In genomic region chr12:131622422-131622955, GRCh38 we compare ENCODE assay signal across 17 cellular contexts.
"Had no signal": no experiment of that assay in that cellular context is flagged by ENCODE, and none has a peak within 500 bp of the region (broad histone marks: within the 10 kb centered on the region; RNA-seq: fewer than 3 reads in every experiment).

No MANE protein-coding gene starts in this region.

- H3K27ac Mint-ChIP-seq: activated naive CD4-positive, alpha-beta T cell treated with anti-CD3 and anti-CD28 coated beads for 36 hours; activated naive CD8-positive, alpha-beta T cell treated with anti-CD3 and anti-CD28 coated beads, Interleukin-2, amount 50 U/mL, for 24 hours; activated T-helper 2 cell treated with anti-CD3 and anti-CD28 coated beads, Interferon-gamma antibody, Interleukin-2, Interleukin-4, amounts not matched to agents 10 μg/mL and 5 μg/mL and 100 μg/mL, durations not matched to agents 14 hours and 24 hours and 36 hours had no signal

- H3K9me3 ChIP-seq: ascending aorta, breast epithelium, gastroesophageal sphincter, heart right ventricle, pancreas had no signal

- H3K4me3 Mint-ChIP-seq: activated naive CD4-positive, alpha-beta T cell treated with anti-CD3 and anti-CD28 coated beads for 36 hours; activated naive CD8-positive, alpha-beta T cell treated with anti-CD3 and anti-CD28 coated beads, Interleukin-2, amount 50 U/mL, for 24 hours had no signal

- H3K27ac ChIP-seq: ascending aorta, breast epithelium, heart right ventricle, pancreas had no signal

- H3K36me3 ChIP-seq: ascending aorta, breast epithelium, gastroesophageal sphincter, heart right ventricle, pancreas had no signal

- H3K4me1 ChIP-seq: breast epithelium, pancreas had no signal

- H3K9me3 Mint-ChIP-seq: activated naive CD8-positive, alpha-beta T cell treated with anti-CD3 and anti-CD28 coated beads, Interleukin-2, amount 50 U/mL, for 24 hours; activated T-helper 2 cell treated with anti-CD3 and anti-CD28 coated beads, Interferon-gamma antibody, Interleukin-2, Interleukin-4, amounts not matched to agents 10 μg/mL and 5 μg/mL and 100 μg/mL, durations not matched to agents 14 hours and 24 hours and 36 hours had no signal

- H3K4me3 ChIP-seq: ascending aorta, breast epithelium, heart right ventricle, lung, pancreas had no signal

- H3K27me3 ChIP-seq: ascending aorta had no signal

- DNase-seq: activated CD4-positive, alpha-beta T cell treated with anti-CD3 and anti-CD28 coated beads for 1 hour; activated CD4-positive, alpha-beta T cell treated with anti-CD3 and anti-CD28 coated beads, Interleukin-2, amount 50 U/mL, for 4 hours; activated naive CD4-positive, alpha-beta T cell treated with anti-CD3 and anti-CD28 coated beads for 36 hours; activated naive CD8-positive, alpha-beta T cell treated with anti-CD3 and anti-CD28 coated beads, Interleukin-2, amount 50 U/mL, for 24 hours; activated T-cell treated with anti-CD3 and anti-CD28 coated beads for 4 hours; dermis blood vessel endothelial cell; erythroblast; heart right ventricle; left colon; stimulated activated CD4-positive, alpha-beta T cell treated with anti-CD3 and anti-CD28 coated beads, Interleukin-2, amount 100 ng/mL, for 48 hours; stimulated activated naive CD4-positive, alpha-beta T cell treated with Interleukin-2 at 50 U/mL for 16 hours had no signal
